Comparison of ENCODE assay signal across 8 cellular contexts in genomic region chr7:55255501-55256445, GRCh38.
DNase-seq lines count a peak whose midpoint lies in the region; TF ChIP-seq lines count a peak whose summit lies in the region.

No MANE protein-coding gene starts in this region.

- peak; percentile 92 for TF ChIP-seq CTCF in GM12872 (IDR thresholded peaks at IDR 0.05; ENCODE audit: insufficient read depth, low read depth, low read length)
- TF ChIP-seq CTCF in HFF-Myc (IDR thresholded peaks at IDR 0.05; ENCODE audit: low read depth, low read length, missing control alignments): peak; percentile 94
- TF ChIP-seq CTCF in astrocyte of the spinal cord (IDR thresholded peaks at IDR 0.05; ENCODE audit: low read depth, low read length): peak; percentile 88

- no peaks in the 10 kb centered on the region for H3K9me3 ChIP-seq in iPS DF 6.9 (ENCODE audit: control insufficient read depth, insufficient read depth, low read length)

- no peaks in the 10 kb centered on the region for H3K4me1 ChIP-seq in iPS DF 6.9 (ENCODE audit: control insufficient read depth, insufficient read depth, low read length)

- DNase-seq in HFF-Myc (ENCODE audit: extremely low read depth, low read depth) (no peak), MV-4-11 (lab: John Stamatoyannopoulos, UW) (peak; percentile 35), T-helper 22 cell (ENCODE audit: low read depth) (peak; percentile 18), astrocyte of the spinal cord (ENCODE audit: low read depth, low spot score) (peak; percentile 84), iPS DF 6.9 (ENCODE audit: low read depth, low spot score) (no peak), skeletal muscle cell (ENCODE audit: low read depth) (peak; percentile 14), AML-193 (lab: John Stamatoyannopoulos, UW) (no peak)

- no CpG with 5 or more reads among the region's 43 CpGs for WGBS in iPS DF 6.9 (ENCODE audit: insufficient coverage, insufficient read length)

- in situ Hi-C loops in astrocyte of the spinal cord (cut with HindIII; ENCODE audit: low sequenced_read_pairs): no loop called here

- no peaks in the 10 kb centered on the region for H3K36me3 ChIP-seq in iPS DF 6.9 (ENCODE audit: control insufficient read depth, insufficient read depth, low read length)

- peaks cover 17% of the 10 kb centered on the region; the same call in 1 of the 2 replicates for H3K27me3 ChIP-seq in iPS DF 6.9 (ENCODE audit: control insufficient read depth, insufficient read depth, low read length)

- peak overlapping the region; percentile 54 for H3K4me3 ChIP-seq in HFF-Myc (replicated peaks; ENCODE audit: low read depth, low read length)
- peak overlapping the region; percentile 48 for H3K4me3 ChIP-seq in astrocyte of the spinal cord (ENCODE audit: low read depth, low read length)
- peak overlapping the region; percentile 18; the same call in 1 of the 2 replicates for H3K4me3 ChIP-seq in iPS DF 6.9 (ENCODE audit: low read length)
- peak overlapping the region; percentile 65 for H3K4me3 ChIP-seq in skeletal muscle cell (ENCODE audit: low read depth, low read length)

- H3K27ac ChIP-seq in iPS DF 6.9 (ENCODE audit: low read length): no peak overlapping the region

Comparison
In these comparisons a context has a peak if more than half of its experiments do, and no peak if none do; other contexts are left out.
1. DNase-seq: peak in MV-4-11 (single experiment), T-helper 22 cell (single experiment), astrocyte of the spinal cord (single experiment) and skeletal muscle cell (single experiment); none in HFF-Myc (single experiment), iPS DF 6.9 (single experiment) and AML-193 (0 of 2).
2. Peak in every context shown above with its lines, with median percentiles within 50 percentile points of each other: CTCF ChIP-seq and H3K4me3 ChIP-seq.